20 cellular contexts compared by ENCODE assay signal in genomic region chr10:77269163-77269562, GRCh38.
A peak's percentile ranks its signal among the peaks of the same experiment; 100 is the strongest.
DNase-seq lines count a peak whose midpoint lies in the region; ATAC-seq and TF ChIP-seq lines count a peak whose summit lies in the region.
"Had no signal": no experiment of that assay in that cellular context is flagged by ENCODE, and none has a peak within 500 bp of the region (broad histone marks: within the 10 kb centered on the region; RNA-seq: fewer than 3 reads in every experiment).

No MANE protein-coding gene starts in this region.

- no peaks in the 10 kb centered on the region for H3K36me3 ChIP-seq in right lobe of liver
- H3K36me3 ChIP-seq in rectal smooth muscle tissue (ENCODE audit: control insufficient read depth, insufficient read depth, low read length), result no peaks in the 10 kb centered on the region
- H3K36me3 ChIP-seq in tibial artery, result no peaks in the 10 kb centered on the region
- H3K36me3 ChIP-seq in mucosa of descending colon (ENCODE audit: low read depth), result no peaks in the 10 kb centered on the region
- H3K36me3 ChIP-seq: BE2C, HAP-1 had no signal

- no peak for TF ChIP-seq POLR2A in right lobe of liver (IDR thresholded peaks at IDR 0.05)

- H3K4me1 ChIP-seq in right lobe of liver (peaks cover 0 to 30% (median 6%) of the 10 kb centered on the region in 4 donors), rectal smooth muscle tissue (ENCODE audit: control insufficient read depth, insufficient read depth, low read length) (peaks cover 27% of the 10 kb centered on the region), tibial artery (peaks cover 0 to 55% (median 34%) of the 10 kb centered on the region in 4 donors), mucosa of descending colon (ENCODE audit: low read depth) (no peaks in the 10 kb centered on the region)
- H3K4me1 ChIP-seq: HAP-1 had no signal

- DNase-seq in caudate nucleus (lab: John Stamatoyannopoulos, UW) (no peak), right lobe of liver (no peak), tibial artery (no peak), mucosa of descending colon (no peak), sciatic nerve (ENCODE audit: low spot score) (no peak), mesenteric fat pad (ENCODE audit: low spot score) (no peak), dedifferentiated amniotic fluid mesenchymal stem cell (ENCODE audit: extremely low spot score) (no peak)
- DNase-seq: ACHN; BE2C; CD4-positive, CD25-positive, alpha-beta regulatory T cell; CD8-positive, alpha-beta memory T cell; COR-L47; DMS 273 treated with DMSO at 0.1 percent for 48 hours; DMS53; DND-41; EL; GM23248 had no signal

- ATAC-seq in right lobe of liver, result peak; percentile 23 to 71 (median 62)
- no peak for ATAC-seq in mucosa of descending colon
- ATAC-seq in sciatic nerve, result no peak
- ATAC-seq: GM12878 had no signal

- intact Hi-C loops in right lobe of liver (cut with DNase I), result no loop called here
- intact Hi-C loops in tibial artery (cut with DNase I; ENCODE audit: low total_unique reads), result no loop called here
- intact Hi-C loops in mucosa of descending colon (cut with DNase I, micrococcal nuclease), result no loop called here
- intact Hi-C loops in sciatic nerve (cut with DNase I), result no loop called here

- H3K27me3 ChIP-seq in right lobe of liver, result no peaks in the 10 kb centered on the region
- no peaks in the 10 kb centered on the region for H3K27me3 ChIP-seq in rectal smooth muscle tissue (ENCODE audit: control insufficient read depth, insufficient read depth, low read length)
- no peaks in the 10 kb centered on the region for H3K27me3 ChIP-seq in tibial artery
- H3K27me3 ChIP-seq: BE2C had no signal

- H3K27ac ChIP-seq in caudate nucleus (ENCODE audit: low read depth, low read length) (peak overlapping the region; percentile 31), right lobe of liver (peak overlapping the region in 1 of 3 donors; percentile 20), rectal smooth muscle tissue (ENCODE audit: low read depth, low read length) (peak overlapping the region; percentile 70), tibial artery (peak overlapping the region; percentile 45 to 59)
- H3K27ac ChIP-seq: GM23248 had no signal

- H3K9me3 ChIP-seq in right lobe of liver, result no peaks in the 10 kb centered on the region
- no peaks in the 10 kb centered on the region for H3K9me3 ChIP-seq in tibial artery
- no peaks in the 10 kb centered on the region for H3K9me3 ChIP-seq in mucosa of descending colon
- H3K9me3 ChIP-seq: BE2C, HAP-1 had no signal

- no peak for TF ChIP-seq CTCF in right lobe of liver (IDR thresholded peaks at IDR 0.05)
- no peak for TF ChIP-seq CTCF in tibial artery (IDR thresholded peaks at IDR 0.05)
- TF ChIP-seq CTCF in mucosa of descending colon (IDR thresholded peaks at IDR 0.05), result no peak

- H3K4me3 ChIP-seq in right lobe of liver (no peak overlapping the region), rectal smooth muscle tissue (ENCODE audit: low read length) (no peak overlapping the region), tibial artery (no peak overlapping the region), mucosa of descending colon (no peak overlapping the region)
- H3K4me3 ChIP-seq: GM12878, GM23248, HAP-1 had no signal

- H3K9ac ChIP-seq in rectal smooth muscle tissue (ENCODE audit: low read length), result no peak overlapping the region
- H3K9ac ChIP-seq: GM23248 had no signal

Comparison
In these comparisons a context has a peak if more than half of its experiments do, and no peak if none do; other contexts are left out.
1. ATAC-seq: peak in right lobe of liver (4 of 4); none in mucosa of descending colon (single experiment) and sciatic nerve (single experiment).